ENCODE assay signal across 25 cellular contexts in the genomic region with DNA sequence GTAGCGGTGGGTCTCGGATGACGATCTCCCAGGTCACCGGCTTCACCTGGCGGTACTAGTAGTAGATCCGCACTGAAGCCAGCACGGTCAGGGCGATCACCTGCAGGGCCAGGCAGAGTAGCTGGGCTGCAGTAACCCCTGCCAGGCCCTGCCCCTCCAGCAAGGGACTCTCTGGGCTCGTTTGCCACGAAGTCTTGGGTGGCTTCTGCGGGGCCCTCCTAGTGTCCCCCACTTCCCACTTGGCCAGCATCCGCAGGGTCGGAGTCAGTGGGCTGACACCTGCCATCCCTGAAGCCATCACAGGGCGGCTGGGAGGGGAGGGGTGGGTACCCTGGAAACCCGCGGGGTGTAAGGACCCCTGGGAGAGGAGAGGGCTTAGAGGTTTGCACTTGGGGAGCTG.
"Had no signal": no experiment of that assay in that cellular context is flagged by ENCODE, and none has a peak within 500 bp of the region (broad histone marks: within the 10 kb centered on the region; RNA-seq: fewer than 3 reads in every experiment).

No MANE protein-coding gene starts in this region.

- H3K27ac ChIP-seq: stomach, suprapubic skin, testis, thoracic aorta, thyroid gland, tibial artery, tibial nerve, transverse colon, upper lobe of left lung, uterus, vagina had no signal

- DNase-seq: stimulated activated CD4-positive, alpha-beta T cell treated with anti-CD3 and anti-CD28 coated beads, Interleukin-2, amount 100 ng/mL, for 48 hours; stimulated activated CD4-positive, alpha-beta T cell treated with anti-CD3 and anti-CD28 coated beads, Interleukin-4, amount 100 ng/mL, for 1 hour; stimulated activated CD4-positive, alpha-beta T cell treated with anti-CD3 and anti-CD28 coated beads, Interleukin-4, amount 100 ng/mL, for 24 hours; stimulated activated CD4-positive, alpha-beta T cell treated with anti-CD3 and anti-CD28 coated beads, Interleukin-4, amount 100 ng/mL, for 4 hours; stimulated activated CD8-positive, alpha-beta memory T cell treated with anti-CD3 and anti-CD28 coated beads, Interleukin-4, amount 100 ng/mL, for 48 hours; stimulated activated naive B cell treated with anti-CD40 and anti-IgM and Interleukin-4, amounts not matched to agents 10 μg/mL and 1 μg/mL and 100 μg/mL, for 72 hours; stimulated activated naive CD4-positive, alpha-beta T cell; stimulated activated naive CD4-positive, alpha-beta T cell treated with Interleukin-2 at 50 U/mL for 16 hours; stimulated activated naive CD8-positive, alpha-beta T cell treated with anti-CD3 and anti-CD28 coated beads, Interleukin-15, amount 100 ng/mL, for 72 hours; stimulated activated naive CD8-positive, alpha-beta T cell treated with anti-CD3 and anti-CD28 coated beads, Interleukin-15, Interleukin-2, amounts not matched to agents 100 U/mL and 50 U/mL, for 24 hours; stomach; substantia nigra; testis; thyroid gland; transverse colon; trophoblast cell; uterus had no signal

- H3K4me1 ChIP-seq: stomach, suprapubic skin, testis, thyroid gland, tibial artery, tibial nerve, transverse colon, upper lobe of left lung, uterus, vagina had no signal

- H3K27me3 ChIP-seq: stomach, suprapubic skin, testis, thyroid gland, tibial artery, tibial nerve, transverse colon, upper lobe of left lung, uterus, vagina had no signal

- H3K9me3 ChIP-seq: testis, thoracic aorta, thyroid gland, tibial artery, transverse colon, uterus, vagina had no signal

- H3K4me3 ChIP-seq: stomach, suprapubic skin, testis, thoracic aorta, thyroid gland, tibial artery, tibial nerve, transverse colon, upper lobe of left lung, uterus, vagina had no signal

- ATAC-seq: stimulated activated effector memory CD8-positive, alpha-beta T cell treated with anti-CD3 and anti-CD28 coated beads, Interleukin-12 subunit alpha, Interleukin-12 subunit beta, amount 100 ng/mL, for 72 hours; stimulated activated memory B cell treated with anti-CD40 and anti-IgM and Interleukin-4, amounts not matched to agents 10 μg/mL and 1 μg/mL and 100 μg/mL, for 72 hours; stimulated activated naive B cell treated with anti-CD40 and anti-IgM and Interleukin-4, amounts not matched to agents 10 μg/mL and 1 μg/mL and 100 μg/mL, for 72 hours; stimulated activated naive CD8-positive, alpha-beta T cell treated with anti-CD3 and anti-CD28 coated beads, Interleukin-15, amount 100 ng/mL, for 72 hours; stimulated activated naive CD8-positive, alpha-beta T cell treated with anti-CD3 and anti-CD28 coated beads, Interleukin-15, Interleukin-2, amounts not matched to agents 100 U/mL and 50 U/mL, for 24 hours had no signal

- H3K36me3 ChIP-seq: stomach, suprapubic skin, thoracic aorta, thyroid gland, tibial artery, tibial nerve, transverse colon, upper lobe of left lung, uterus, vagina had no signal
